In genomic region chr9:14349141-14349817, GRCh38 we compare ENCODE assay signal across 10 cellular contexts. TPM values are rescaled to one million over a fixed set of nuclear protein-coding genes. Genes with fewer than 3 reads are reported as not detected.
A peak's percentile ranks its signal among the peaks of the same experiment; 100 is the strongest.
DNase-seq lines count a peak whose midpoint lies in the region; ATAC-seq, FAIRE-seq and TF ChIP-seq lines count a peak whose summit lies in the region.
"Had no signal": no experiment of that assay in that cellular context is flagged by ENCODE, and none has a peak within 500 bp of the region (broad histone marks: within the 10 kb centered on the region; RNA-seq: fewer than 3 reads in every experiment).

No MANE protein-coding gene starts in this region.

- H3K27ac Mint-ChIP-seq in GM23338, result no peak overlapping the region
- no peak overlapping the region for H3K27ac Mint-ChIP-seq in astrocyte (ENCODE audit: unreplicated experiment)
- no peak overlapping the region for H3K27ac Mint-ChIP-seq in activated naive CD4-positive, alpha-beta T cell treated with anti-CD3 and anti-CD28 coated beads for 36 hours

- H3K27me3 ChIP-seq in GM23338 (ENCODE audit: insufficient read depth) (peaks cover 98% of the 10 kb centered on the region), astrocyte (ENCODE audit: insufficient read depth, low read length) (peaks cover 90% of the 10 kb centered on the region), hepatocyte (peaks cover 79% of the 10 kb centered on the region), rectal smooth muscle tissue (ENCODE audit: control insufficient read depth, insufficient read depth, low read length) (peaks cover 36% of the 10 kb centered on the region)

- H3K9ac ChIP-seq in astrocyte (ENCODE audit: low read length) (peak overlapping the region; percentile 62), rectal smooth muscle tissue (ENCODE audit: low read length) (no peak overlapping the region)

- H2AFZ ChIP-seq in GM23338 (peak overlapping the region; percentile 90), astrocyte (ENCODE audit: low read depth, low read length) (no peak overlapping the region), hepatocyte (peak overlapping the region; percentile 56)

- no peaks in the 10 kb centered on the region for H3K9me3 ChIP-seq in astrocyte (ENCODE audit: insufficient read depth, low read depth, low read length)
- no peaks in the 10 kb centered on the region for H3K9me3 ChIP-seq in hepatocyte (ENCODE audit: low read depth)

- H3K79me2 ChIP-seq in GM23338 (replicated peaks; ENCODE audit: insufficient read depth) (no peaks in the 10 kb centered on the region), astrocyte (ENCODE audit: insufficient read depth, low read length) (peaks cover 36% of the 10 kb centered on the region), hepatocyte (peaks cover 2% of the 10 kb centered on the region)

- 4% methylated on average over 30 of the region's 30 CpGs for WGBS in hepatocyte (ENCODE audit: low lambda C conversion rate, missing lambda C conversion rate)

- intact Hi-C loops in activated naive CD4-positive, alpha-beta T cell treated with anti-CD3 and anti-CD28 coated beads for 36 hours (cut with micrococcal nuclease), result loop anchor here (1.0 kb wide), 1 partner anchor 36 kb away; no protein-coding TSS in a partner anchor

- CTCF ChIA-PET in activated naive CD4-positive, alpha-beta T cell treated with anti-CD3 and anti-CD28 coated beads for 36 hours (lab: Charles Lee), result no interaction called here

- peaks cover 50% of the 10 kb centered on the region for H3K4me1 Mint-ChIP-seq in GM23338
- H3K4me1 Mint-ChIP-seq in astrocyte (ENCODE audit: low read depth, unreplicated experiment), result peaks cover 3% of the 10 kb centered on the region
- peaks cover 10% of the 10 kb centered on the region for H3K4me1 Mint-ChIP-seq in activated naive CD4-positive, alpha-beta T cell treated with anti-CD3 and anti-CD28 coated beads for 36 hours (ENCODE audit: low read depth)

- H4K20me1 ChIP-seq in GM23338 (replicated peaks; ENCODE audit: insufficient read depth) (no peaks in the 10 kb centered on the region), astrocyte (ENCODE audit: insufficient read depth, low read length) (no peaks in the 10 kb centered on the region), hepatocyte (ENCODE audit: insufficient read depth, poor library complexity, severe bottlenecking) (no peaks in the 10 kb centered on the region)

- no peak overlapping the region for H3K4me3 Mint-ChIP-seq in GM23338
- H3K4me3 Mint-ChIP-seq in astrocyte (ENCODE audit: unreplicated experiment), result peak overlapping the region; percentile 77
- H3K4me3 Mint-ChIP-seq in activated naive CD4-positive, alpha-beta T cell treated with anti-CD3 and anti-CD28 coated beads for 36 hours, result no peak overlapping the region

- H3K27me3 Mint-ChIP-seq in GM23338 (ENCODE audit: insufficient read depth, low read depth, poor library complexity) (peaks cover 87% of the 10 kb centered on the region), astrocyte (ENCODE audit: low read depth, unreplicated experiment) (peaks cover 68% of the 10 kb centered on the region)
- H3K27me3 Mint-ChIP-seq in activated naive CD4-positive, alpha-beta T cell treated with anti-CD3 and anti-CD28 coated beads for 36 hours (ENCODE audit: low read depth), result peaks cover 82% of the 10 kb centered on the region

- ATAC-seq in GM23338 (no peak), HG03432 (IDR thresholded peaks at IDR 0.05; ENCODE audit: unreplicated experiment) (no peak), GM19463 (IDR thresholded peaks at IDR 0.05; ENCODE audit: unreplicated experiment) (no peak)

- H3K9me3 Mint-ChIP-seq in GM23338 (no peaks in the 10 kb centered on the region; the same call in 2 of the 3 replicates), astrocyte (ENCODE audit: unreplicated experiment) (no peaks in the 10 kb centered on the region)
- no peaks in the 10 kb centered on the region for H3K9me3 Mint-ChIP-seq in activated naive CD4-positive, alpha-beta T cell treated with anti-CD3 and anti-CD28 coated beads for 36 hours

- H3K27ac ChIP-seq in GM23338 (ENCODE audit: low read depth), result no peak overlapping the region
- H3K27ac ChIP-seq in astrocyte (ENCODE audit: low read depth, low read length), result peak overlapping the region; percentile 20
- peak overlapping the region; percentile 84 for H3K27ac ChIP-seq in hepatocyte
- peak overlapping the region; percentile 33 for H3K27ac ChIP-seq in rectal smooth muscle tissue (ENCODE audit: low read depth, low read length)

- FAIRE-seq in astrocyte (lab: Jason Lieb, UNC), result no peak

- peaks cover 5% of the 10 kb centered on the region; the same call in 1 of the 2 replicates for H3K36me3 ChIP-seq in GM23338 (ENCODE audit: insufficient read depth)
- H3K36me3 ChIP-seq in astrocyte (ENCODE audit: insufficient read depth, low read length), result no peaks in the 10 kb centered on the region
- H3K36me3 ChIP-seq in hepatocyte (replicated peaks; ENCODE audit: insufficient read depth, low read depth), result no peaks in the 10 kb centered on the region
- no peaks in the 10 kb centered on the region for H3K36me3 ChIP-seq in rectal smooth muscle tissue (ENCODE audit: control insufficient read depth, insufficient read depth, low read length)

- H3K4me3 ChIP-seq in GM23338, result peak overlapping the region; percentile 88
- peak overlapping the region; percentile 46 for H3K4me3 ChIP-seq in astrocyte (ENCODE audit: insufficient read depth, low read depth, low read length)
- peak overlapping the region; percentile 21 for H3K4me3 ChIP-seq in hepatocyte
- peak overlapping the region; percentile 54 for H3K4me3 ChIP-seq in rectal smooth muscle tissue (ENCODE audit: low read length)

- H3K4me2 ChIP-seq in GM23338 (peak overlapping the region; percentile 100), astrocyte (ENCODE audit: low read length) (peak overlapping the region; percentile 80), hepatocyte (peak overlapping the region; percentile 93)

- peaks cover 14% of the 10 kb centered on the region for H3F3A ChIP-seq in GM23338 (replicated peaks; ENCODE audit: low read depth)

- H3K9me2 ChIP-seq in GM23338 (ENCODE audit: insufficient read depth), result no peaks in the 10 kb centered on the region
- no peaks in the 10 kb centered on the region for H3K9me2 ChIP-seq in hepatocyte (replicated peaks; ENCODE audit: insufficient read depth)

- TF ChIP-seq CTCF in GM23338 (conservative IDR thresholded peaks at IDR 0.05; ENCODE audit: low read depth in 2 of 2), result no peak
- no peak for TF ChIP-seq CTCF in astrocyte (IDR thresholded peaks at IDR 0.05; ENCODE audit: insufficient read depth, low read depth, low read length)
- TF ChIP-seq CTCF in hepatocyte (IDR thresholded peaks at IDR 0.05; ENCODE audit: poor library complexity), result no peak

- H3K4me1 ChIP-seq in GM23338 (ENCODE audit: insufficient read depth) (peaks cover 67% of the 10 kb centered on the region), astrocyte (ENCODE audit: insufficient read depth, low read length) (peaks cover 42% of the 10 kb centered on the region), hepatocyte (ENCODE audit: insufficient read depth) (peaks cover 39% of the 10 kb centered on the region), rectal smooth muscle tissue (ENCODE audit: control insufficient read depth, insufficient read depth, low read length) (peaks cover 11% of the 10 kb centered on the region)

- H3K36me3 Mint-ChIP-seq in GM23338 (ENCODE audit: low read depth) (no peaks in the 10 kb centered on the region), astrocyte (ENCODE audit: low read depth, unreplicated experiment) (no peaks in the 10 kb centered on the region)
- no peaks in the 10 kb centered on the region for H3K36me3 Mint-ChIP-seq in activated naive CD4-positive, alpha-beta T cell treated with anti-CD3 and anti-CD28 coated beads for 36 hours (ENCODE audit: low read depth)

- DNase-seq in GM23338 (ENCODE audit: low spot score) (no peak), astrocyte (ENCODE audit: low read depth) (no peak), hepatocyte (ENCODE audit: low spot score) (no peak)
- no peak for DNase-seq in activated naive CD4-positive, alpha-beta T cell treated with anti-CD3 and anti-CD28 coated beads for 36 hours
- no peak for DNase-seq in effector CD8-positive, alpha-beta T cell (lab: John Stamatoyannopoulos, UW)
- DNase-seq: DMS79 treated with DMSO at 0.1 percent for 48 hours, NCI-H1694 had no signal

TF ChIP-seq in GM23338, 12 proteins besides CTCF, POLR2A, EP300 and RAD21 (continues in another document):
- TF ChIP-seq EZH2 (IDR thresholded peaks at IDR 0.05; ENCODE audit: low read depth, unreplicated experiment) (peak; percentile 75), ZNF331 (CRISPR knock-in tag; IDR thresholded peaks at IDR 0.05; ENCODE audit: low read depth) (no peak), EZH2phosphoT487 (IDR thresholded peaks at IDR 0.05; ENCODE audit: unreplicated experiment) (peak; percentile 4)

RNA-seq across cellular contexts. Expression of gene NFIB, which starts 35.3 kb away (rescaled TPM):
- total RNA-seq in GM23338 (2014; rRNA removed; shearing (Covaris generic)), result 2.6 and 4.7 TPM in 2 replicates
- polyA plus RNA-seq in GM23338 (2016; fragmentation: Nextera tagmentation; extraction: Ambion mirVana) (2.4 and 3.9 TPM in 2 replicates), hepatocyte (13.4 and 15.2 TPM in 2 replicates)
- total RNA-seq in astrocyte (8.8 and 9.4 TPM in 2 replicates), hepatocyte (22.8 and 27.3 TPM in 2 replicates)
- total RNA-seq in activated naive CD4-positive, alpha-beta T cell treated with anti-CD3 and anti-CD28 coated beads for 36 hours, result not detected

Comparison
In these comparisons a context has a peak if more than half of its experiments do, and no peak if none do; other contexts are left out.
1. H3K4me3 ChIP-seq: peak in every context shown above with its lines; median percentile 88 in GM23338; 54 in rectal smooth muscle tissue; 46 in astrocyte; 21 in hepatocyte.